22 cellular contexts compared by ENCODE assay signal in the genomic region with DNA sequence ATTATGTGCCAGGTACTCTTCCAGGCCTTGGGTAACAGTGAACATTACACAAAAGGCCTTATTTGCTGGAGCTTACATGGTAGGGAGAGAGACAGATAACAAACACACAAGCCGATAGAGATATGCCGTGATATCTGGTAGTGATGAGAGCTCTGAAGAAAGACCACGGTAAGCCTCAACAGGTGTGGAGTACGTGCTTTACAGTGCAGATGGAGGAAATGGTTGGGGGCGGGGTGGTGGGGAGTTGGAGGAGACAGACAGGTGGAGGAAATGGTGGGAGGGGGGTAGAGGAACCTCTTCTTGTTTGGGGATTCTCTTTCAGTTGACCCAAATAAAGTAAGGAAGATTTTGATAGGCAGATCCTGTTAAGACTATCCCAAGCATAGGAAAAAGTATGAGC.
A peak's percentile ranks its signal among the peaks of the same experiment; 100 is the strongest.
DNase-seq lines count a peak whose midpoint lies in the region; FAIRE-seq and TF ChIP-seq lines count a peak whose summit lies in the region.
"Had no signal": no experiment of that assay in that cellular context is flagged by ENCODE, and none has a peak within 500 bp of the region (broad histone marks: within the 10 kb centered on the region; RNA-seq: fewer than 3 reads in every experiment).

No MANE protein-coding gene starts in this region.

- H3K4me1 ChIP-seq in SJCRH30: peaks cover 4% of the 10 kb centered on the region

- no peaks in the 10 kb centered on the region for H3K9me3 ChIP-seq in SJCRH30 (replicated peaks)

- H3K9me3 Mint-ChIP-seq in activated naive CD8-positive, alpha-beta T cell (ENCODE audit: low read depth): no peaks in the 10 kb centered on the region
- H3K9me3 Mint-ChIP-seq in activated naive CD8-positive, alpha-beta T cell treated with anti-CD3 and anti-CD28 coated beads for 36 hours: no peaks in the 10 kb centered on the region
- H3K9me3 Mint-ChIP-seq in osteocyte (ENCODE audit: unreplicated experiment) (no peaks in the 10 kb centered on the region), immature natural killer cell (no peaks in the 10 kb centered on the region)
- H3K9me3 Mint-ChIP-seq: central memory CD8-positive, alpha-beta T cell; type B pancreatic cell had no signal

- H3K36me3 Mint-ChIP-seq in activated naive CD8-positive, alpha-beta T cell: peaks cover 16% of the 10 kb centered on the region
- peaks cover 19% of the 10 kb centered on the region for H3K36me3 Mint-ChIP-seq in activated naive CD8-positive, alpha-beta T cell treated with anti-CD3 and anti-CD28 coated beads for 36 hours
- H3K36me3 Mint-ChIP-seq in osteocyte (ENCODE audit: unreplicated experiment) (peaks cover 13% of the 10 kb centered on the region), immature natural killer cell (peaks cover 3 to 29% (median 23%) of the 10 kb centered on the region in 3 donors)

- H3K27me3 ChIP-seq in SJCRH30: no peaks in the 10 kb centered on the region

- H3K4me1 Mint-ChIP-seq in activated naive CD8-positive, alpha-beta T cell (ENCODE audit: low read depth): peaks cover 53% of the 10 kb centered on the region
- H3K4me1 Mint-ChIP-seq in activated naive CD8-positive, alpha-beta T cell treated with anti-CD3 and anti-CD28 coated beads for 36 hours: peaks cover 45% of the 10 kb centered on the region
- H3K4me1 Mint-ChIP-seq in osteocyte (ENCODE audit: unreplicated experiment) (peaks cover 17% of the 10 kb centered on the region), immature natural killer cell (peaks cover 4% of the 10 kb centered on the region in 2 donors)

- H3K4me3 Mint-ChIP-seq in activated naive CD8-positive, alpha-beta T cell: peak overlapping the region; percentile 40
- H3K4me3 Mint-ChIP-seq in activated naive CD8-positive, alpha-beta T cell treated with anti-CD3 and anti-CD28 coated beads for 36 hours: no peak overlapping the region
- no peak overlapping the region for H3K4me3 Mint-ChIP-seq in osteocyte (ENCODE audit: unreplicated experiment)
- H3K4me3 Mint-ChIP-seq in immature natural killer cell: no peak overlapping the region
- H3K4me3 Mint-ChIP-seq: central memory CD8-positive, alpha-beta T cell; type B pancreatic cell had no signal

- H3K36me3 ChIP-seq in SJCRH30: no peaks in the 10 kb centered on the region

- TF ChIP-seq CTCF in osteocyte (IDR thresholded peaks at IDR 0.05): no peak

- no peak for DNase-seq in activated naive CD8-positive, alpha-beta T cell treated with anti-CD3 and anti-CD28 coated beads for 36 hours
- DNase-seq in GM18507 (ENCODE audit: extremely low spot score, insufficient read length, low read depth): no peak
- peak; percentile 13 to 35 for DNase-seq in SJCRH30
- DNase-seq in osteocyte (ENCODE audit: extremely low spot score, unreplicated experiment): peak; percentile 30
- no peak for DNase-seq in immature natural killer cell
- DNase-seq in NCI-H128 (lab: John Stamatoyannopoulos, UW; ENCODE audit: unreplicated experiment): no peak
- no peak for DNase-seq in NCI-H2107 treated with DMSO at 0.1 percent for 48 hours (lab: John Stamatoyannopoulos, UW; ENCODE audit: unreplicated experiment)
- DNase-seq: activated T-cell treated with anti-CD3 and anti-CD28 coated beads for 4 hours; GM23248; KG1; mammary epithelial cell; MV-4-11; NCI-H2171; NCI-H526 treated with DMSO at 0.1 percent for 48 hours; nucleus accumbens; stimulated activated CD8-positive, alpha-beta memory T cell treated with anti-CD3 and anti-CD28 coated beads, Interleukin-4, amount 100 ng/mL, for 48 hours had no signal

- no peak overlapping the region for H3K4me3 ChIP-seq in SJCRH30
- H3K4me3 ChIP-seq: GM23248, SK-N-MC had no signal

- FAIRE-seq in GM18507 (lab: Jason Lieb, UNC): peak; percentile 15
- FAIRE-seq: G401.6 had no signal

- H3K27ac ChIP-seq in SJCRH30: no peak overlapping the region
- H3K27ac ChIP-seq: GM23248, RWPE1, SK-N-MC had no signal

- H3K27ac Mint-ChIP-seq in activated naive CD8-positive, alpha-beta T cell: peak overlapping the region; percentile 78
- H3K27ac Mint-ChIP-seq in activated naive CD8-positive, alpha-beta T cell treated with anti-CD3 and anti-CD28 coated beads for 36 hours: no peak overlapping the region
- H3K27ac Mint-ChIP-seq in osteocyte (ENCODE audit: unreplicated experiment) (no peak overlapping the region), immature natural killer cell (no peak overlapping the region)

- no peaks in the 10 kb centered on the region for H3K27me3 Mint-ChIP-seq in activated naive CD8-positive, alpha-beta T cell
- H3K27me3 Mint-ChIP-seq in activated naive CD8-positive, alpha-beta T cell treated with anti-CD3 and anti-CD28 coated beads for 36 hours: no peaks in the 10 kb centered on the region
- H3K27me3 Mint-ChIP-seq in osteocyte (ENCODE audit: unreplicated experiment) (no peaks in the 10 kb centered on the region), immature natural killer cell (ENCODE audit: low read depth in 3 of 3) (no peaks in the 10 kb centered on the region)
- H3K27me3 Mint-ChIP-seq: central memory CD8-positive, alpha-beta T cell; type B pancreatic cell had no signal

Comparison
In these comparisons a context has a peak if more than half of its experiments do, and no peak if none do; other contexts are left out.
1. DNase-seq: peak in SJCRH30 (2 of 2) and osteocyte (single experiment); none in activated naive CD8-positive, alpha-beta T cell treated with anti-CD3 and anti-CD28 coated beads for 36 hours (single experiment), GM18507 (single experiment), immature natural killer cell (0 of 3), NCI-H128 (single experiment) and NCI-H2107 treated with DMSO at 0.1 percent for 48 hours (single experiment).